In genomic region chr19:50178320-50178719, GRCh38 we compare ENCODE assay signal across 33 cellular contexts. TPM values are rescaled to one million over a fixed set of nuclear protein-coding genes. Genes with fewer than 3 reads are reported as not detected.
DNase-seq lines count a peak whose midpoint lies in the region; ATAC-seq, FAIRE-seq and TF ChIP-seq lines count a peak whose summit lies in the region.
"Had no signal": no experiment of that assay in that cellular context is flagged by ENCODE, and none has a peak within 500 bp of the region (broad histone marks: within the 10 kb centered on the region; RNA-seq: fewer than 3 reads in every experiment).

No MANE protein-coding gene starts in this region.

- ATAC-seq in GM12878 (peak; percentile 64), HG02759 (IDR thresholded peaks at IDR 0.05; ENCODE audit: unreplicated experiment) (no peak)
- ATAC-seq: A549, body of pancreas, gastrocnemius medialis had no signal

- H3K27me3 ChIP-seq in BLaER1 treated with 17β-estradiol and CSF1 and Interleukin-3, amounts not matched to agents 10 nM and 100 nM = no peaks in the 10 kb centered on the region
- no peaks in the 10 kb centered on the region for H3K27me3 ChIP-seq in GM12878 (replicated peaks in 1 of 2; ENCODE audit: control insufficient read depth in 2 of 2, insufficient read depth in 2 of 2, low read length in 1 of 2)
- H3K27me3 ChIP-seq: body of pancreas, gastrocnemius medialis, testis, uterus had no signal

- no peaks in the 10 kb centered on the region for H3K36me3 ChIP-seq in BLaER1 treated with 17β-estradiol and CSF1 and Interleukin-3, amounts not matched to agents 10 nM and 100 nM
- H3K36me3 ChIP-seq in GM12878 (ENCODE audit: control insufficient read depth in 2 of 2, insufficient read depth in 2 of 2, low read length in 1 of 2) = no peaks in the 10 kb centered on the region
- H3K36me3 ChIP-seq: gastrocnemius medialis, uterus had no signal

- no peak for TF ChIP-seq EP300 in GM12878 (IDR thresholded peaks at IDR 0.05; ENCODE audit: borderline replicate concordance in 1 of 2, control insufficient read depth in 1 of 2, low read depth in 2 of 2, low read length in 2 of 2)

- RAD21 ChIA-PET in GM12878 (lab: Charles Lee; ENCODE audit: unreplicated experiment) = interaction anchor here (0.7 to 1.4 kb wide), 2 partner anchors 12 to 143 kb away, joined by 4 to 8 read pairs; no protein-coding TSS in a partner anchor

- H3K4me3 ChIP-seq in BLaER1 treated with 17β-estradiol and CSF1 and Interleukin-3, amounts not matched to agents 10 nM and 100 nM = no peak overlapping the region
- no peak overlapping the region for H3K4me3 ChIP-seq in GM12878
- H3K4me3 ChIP-seq: A549, body of pancreas, dorsolateral prefrontal cortex, gastrocnemius medialis, lung, testis, uterus had no signal

- H3K79me2 ChIP-seq in GM12878 (ENCODE audit: control insufficient read depth, insufficient read depth, low read length) = no peaks in the 10 kb centered on the region
- H3K79me2 ChIP-seq: parathyroid adenoma had no signal

- TF ChIP-seq CTCF in GM12878 (IDR thresholded peaks at IDR 0.05 in 2 of 3, conservative IDR thresholded peaks at IDR 0.05 in 1 of 3; ENCODE audit: control insufficient read depth in 2 of 3, extremely low read depth in 1 of 3, insufficient read depth in 1 of 3, low read depth in 3 of 3, low read length in 3 of 3) = no peak
- no peak for TF ChIP-seq CTCF in nephron (IDR thresholded peaks at IDR 0.05; ENCODE audit: unreplicated experiment in 3 of 3)

- in situ Hi-C loops in GM12878 (cut with MboI) = no loop called here

- no peak for TF ChIP-seq RAD21 in GM12878 (IDR thresholded peaks at IDR 0.05; ENCODE audit: insufficient read depth, low read depth, low read length)

- H3K36me3 Mint-ChIP-seq in nephron (ENCODE audit: low read depth) = no peaks in the 10 kb centered on the region
- H3K36me3 Mint-ChIP-seq in activated T-cell treated with anti-CD3 and anti-CD28 coated beads, Interleukin-2, amount 50 U/mL, for 24 hours (ENCODE audit: low read depth) = no peaks in the 10 kb centered on the region

- intact Hi-C loops in GM12878 (cut with micrococcal nuclease; ENCODE audit: unreplicated experiment) = no loop called here

- H2AFZ ChIP-seq in GM12878 (ENCODE audit: control insufficient read depth, low read depth, low read length) = peak overlapping the region; percentile 55
- H2AFZ ChIP-seq: parathyroid adenoma had no signal

- 22% methylated on average over 1 of the region's 1 CpG for WGBS in GM12878 (ENCODE audit: insufficient coverage, insufficient replicate concordance, low lambda C conversion rate, missing lambda C conversion rate)

- H3K4me3 Mint-ChIP-seq in nephron = no peak overlapping the region
- H3K4me3 Mint-ChIP-seq in activated T-cell treated with anti-CD3 and anti-CD28 coated beads, Interleukin-2, amount 50 U/mL, for 24 hours = no peak overlapping the region
- H3K4me3 Mint-ChIP-seq: CD4-positive, alpha-beta T cell; central memory CD8-positive, alpha-beta T cell; neural crest cell; stimulated activated naive CD8-positive, alpha-beta T cell treated with anti-CD3 and anti-CD28 coated beads, Interleukin-15, Interleukin-2, amounts not matched to agents 100 ng/mL and 50 ng/mL, for 24 hours had no signal

- H3K9me3 Mint-ChIP-seq in nephron = no peaks in the 10 kb centered on the region
- H3K9me3 Mint-ChIP-seq in activated T-cell treated with anti-CD3 and anti-CD28 coated beads, Interleukin-2, amount 50 U/mL, for 24 hours = no peaks in the 10 kb centered on the region
- H3K9me3 Mint-ChIP-seq: activated T-helper 2 cell treated with anti-CD3 and anti-CD28 coated beads, Interferon-gamma antibody, Interleukin-2, Interleukin-4, amounts not matched to agents 10 μg/mL and 5 μg/mL and 100 μg/mL, durations not matched to agents 14 hours and 24 hours and 36 hours; CD4-positive, alpha-beta T cell; central memory CD8-positive, alpha-beta T cell; neural crest cell had no signal

- no peaks in the 10 kb centered on the region for H4K20me1 ChIP-seq in BLaER1 treated with 17β-estradiol and CSF1 and Interleukin-3, amounts not matched to agents 10 nM and 100 nM
- H4K20me1 ChIP-seq in GM12878 (ENCODE audit: control insufficient read depth, insufficient read depth) = no peaks in the 10 kb centered on the region

- peak overlapping the region in 7 of 11 experiments; percentile 34 to 64 (median 53); a peak in 12 of 22 replicates for H3K27ac ChIP-seq in BLaER1 treated with 17β-estradiol and CSF1 and Interleukin-3, amounts not matched to agents 10 nM and 100 nM
- H3K27ac ChIP-seq in GM12878 (ENCODE audit: control insufficient read depth, insufficient read depth) = peak overlapping the region; percentile 87
- H3K27ac ChIP-seq: A549, dorsolateral prefrontal cortex, gastrocnemius medialis, parathyroid adenoma, testis, uterus had no signal

- POLR2A ChIA-PET in GM12878 (lab: Charles Lee) = interaction anchor here (0.7 kb wide), 1 partner anchor 271 kb away, joined by 3 read pairs; no protein-coding TSS in a partner anchor

- FAIRE-seq in GM12878 (lab: Jason Lieb, UNC) = no peak
- FAIRE-seq: A549, D721Med had no signal

- H3K27me3 Mint-ChIP-seq in nephron (ENCODE audit: low read depth) = peaks cover 16% of the 10 kb centered on the region
- peaks cover 34% of the 10 kb centered on the region for H3K27me3 Mint-ChIP-seq in activated T-cell treated with anti-CD3 and anti-CD28 coated beads, Interleukin-2, amount 50 U/mL, for 24 hours

- H3K9ac ChIP-seq in BLaER1 treated with 17β-estradiol and CSF1 and Interleukin-3, amounts not matched to agents 10 nM and 100 nM = peak overlapping the region in 5 of 11 experiments; percentile 30 to 55 (median 35); a peak in 7 of 22 replicates
- H3K9ac ChIP-seq in GM12878 (ENCODE audit: control insufficient read depth, insufficient read depth, low read length) = peak overlapping the region; percentile 62
- H3K9ac ChIP-seq: parathyroid adenoma had no signal

- peak; percentile 50 for DNase-seq in NAMALWA (ENCODE audit: low spot score)
- DNase-seq in GM12878 (ENCODE audit: low read depth, low spot score) = no peak
- no peak for DNase-seq in NCI-H1417 treated with DMSO at 0.1 percent for 48 hours (lab: John Stamatoyannopoulos, UW)
- no peak for DNase-seq in activated T-cell treated with anti-CD3 and anti-CD28 coated beads, Interleukin-2, amount 50 U/mL, for 24 hours
- DNase-seq in NCI-H345 treated with DMSO at 0.1 percent for 48 hours (lab: John Stamatoyannopoulos, UW; ENCODE audit: unreplicated experiment) = no peak
- DNase-seq: activated naive CD4-positive, alpha-beta T cell treated with anti-CD3 and anti-CD28 coated beads, Interleukin-2, amount 50 U/mL, for 16 hours; body of pancreas; CD4-positive, alpha-beta T cell; DND-41; dorsolateral prefrontal cortex; gastrocnemius medialis; NCI-H1048; NCI-H1694 treated with DMSO at 0.1 percent for 48 hours; NCI-H446 treated with DMSO at 0.1 percent for 48 hours; NCI-H82; stimulated activated CD4-positive, alpha-beta T cell treated with anti-CD3 and anti-CD28 coated beads, Interleukin-2, amount 100 ng/mL, for 24 hours; testis; uterus had no signal

- SMC1A ChIA-PET in GM12878 (lab: Charles Lee; ENCODE audit: uncharacterized antibody, unreplicated experiment) = interaction anchor here (0.7 to 1.4 kb wide), 2 partner anchors 12 to 165 kb away, joined by 3 to 4 read pairs; no protein-coding TSS in a partner anchor

- no peak for TF ChIP-seq POLR2A in GM12878 (IDR thresholded peaks at IDR 0.05; ENCODE audit: low read depth, low read length)

- H3K27ac Mint-ChIP-seq in nephron = peak overlapping the region; percentile 30 to 89 (median 86)
- H3K27ac Mint-ChIP-seq in activated T-cell treated with anti-CD3 and anti-CD28 coated beads, Interleukin-2, amount 50 U/mL, for 24 hours = no peak overlapping the region
- H3K27ac Mint-ChIP-seq: activated T-helper 2 cell treated with anti-CD3 and anti-CD28 coated beads, Interferon-gamma antibody, Interleukin-2, Interleukin-4, amounts not matched to agents 10 μg/mL and 5 μg/mL and 100 μg/mL, durations not matched to agents 14 hours and 24 hours and 36 hours; CD4-positive, alpha-beta T cell; stimulated activated naive CD8-positive, alpha-beta T cell treated with anti-CD3 and anti-CD28 coated beads, Interleukin-15, Interleukin-2, amounts not matched to agents 100 ng/mL and 50 ng/mL, for 24 hours had no signal

- H3K4me1 ChIP-seq in BLaER1 treated with 17β-estradiol and CSF1 and Interleukin-3, amounts not matched to agents 10 nM and 100 nM = peaks cover 10 to 19% (median 16%) of the 10 kb centered on the region in 10 experiments
- peaks cover 6% of the 10 kb centered on the region for H3K4me1 ChIP-seq in GM12878 (ENCODE audit: control insufficient read depth, insufficient read depth, low read length)
- H3K4me1 ChIP-seq: gastrocnemius medialis, testis, uterus had no signal

- CTCF ChIA-PET in GM12878 (lab: Yijun Ruan, JAX) = interaction anchor here (0.8 to 1.3 kb wide), 2 partner anchors 42 to 80 kb away, joined by 3 to 6 read pairs; no protein-coding TSS in a partner anchor

- no TSS peak for BruUV-seq in GM12878 (replicated peaks; lab: Mats Ljungman, UMichigan)

- peak overlapping the region; percentile 20 to 79 (median 58); a peak in 19 of 22 replicates for H3K4me2 ChIP-seq in BLaER1 treated with 17β-estradiol and CSF1 and Interleukin-3, amounts not matched to agents 10 nM and 100 nM
- peak overlapping the region; percentile 69 for H3K4me2 ChIP-seq in GM12878 (ENCODE audit: control insufficient read depth, insufficient read depth)
- H3K4me2 ChIP-seq: A549 had no signal

- peaks cover 0 to 11% (median 0%) of the 10 kb centered on the region in 11 experiments; a peak in 6 of 22 replicates for H3K9me3 ChIP-seq in BLaER1 treated with 17β-estradiol and CSF1 and Interleukin-3, amounts not matched to agents 10 nM and 100 nM (replicated peaks in 1 of 11)
- peaks cover 3% of the 10 kb centered on the region; the same call in 2 of the 3 replicates for H3K9me3 ChIP-seq in GM12878 (replicated peaks; ENCODE audit: control insufficient read depth, insufficient read depth, low read length)
- H3K9me3 ChIP-seq: A549, body of pancreas, gastrocnemius medialis, testis, uterus had no signal

- peaks cover 14% of the 10 kb centered on the region for H3K4me1 Mint-ChIP-seq in nephron
- peaks cover 1% of the 10 kb centered on the region for H3K4me1 Mint-ChIP-seq in activated T-cell treated with anti-CD3 and anti-CD28 coated beads, Interleukin-2, amount 50 U/mL, for 24 hours (ENCODE audit: low read depth)
- H3K4me1 Mint-ChIP-seq: central memory CD8-positive, alpha-beta T cell; neural crest cell had no signal

RNA-seq across cellular contexts. Expression of gene IZUMO2, which starts 15.2 kb away (rescaled TPM):
- total RNA-seq in GM12878 (2013; cell fraction: nucleolus; rRNA removed) = not detected in 2 replicates
- total RNA-seq in GM12878 (2014; rRNA removed) = not detected in 2 replicates
- total RNA-seq in GM12878 (2014; rRNA removed; fragmentation: Illumina TruSeq; extraction: Trizol) = not detected in 2 replicates
- not detected in 2 replicates for total RNA-seq in GM12878 (2021)
- polyA plus RNA-seq in GM12878 (2011; ENCODE audit: low read depth) = not detected
- polyA plus RNA-seq in GM12878 (2011; rRNA removed) = 0.16 TPM in 1 of 2 replicates, not detected in the other
- 0.12 TPM in 1 of 2 replicates, not detected in the other for polyA plus RNA-seq in GM12878 (2011; cell fraction: cytosol; rRNA removed)
- polyA plus RNA-seq in GM12878 (2011; cell fraction: nucleus; rRNA removed) = not detected in 2 replicates
- polyA plus RNA-seq in GM12878 (2012) = not detected in 2 replicates
- polyA plus RNA-seq in GM12878 (2014; fragmentation: Illumina TruSeq; extraction: Trizol) = not detected in 2 replicates
- not detected for polyA plus RNA-seq in GM12878 (2014; fragmentation: Nextera tagmentation; extraction: Ambion mirVana)
- polyA plus RNA-seq in GM12878 (2014; rRNA removed) = not detected in 2 replicates
- polyA plus RNA-seq in GM12878 (2016; fragmentation: Nextera tagmentation; extraction: Ambion mirVana) = not detected
- not detected in 2 replicates for polyA minus RNA-seq in GM12878 (2011; rRNA and poly(A)+ RNA removed)
- polyA minus RNA-seq in GM12878 (2011; cell fraction: cytosol; rRNA and poly(A)+ RNA removed) = not detected in 2 replicates
- polyA minus RNA-seq in GM12878 (2011; cell fraction: nucleus; rRNA and poly(A)+ RNA removed) = not detected in 2 replicates
- total RNA-seq: activated T-helper 2 cell treated with anti-CD3 and anti-CD28 coated beads, Interferon-gamma antibody, Interleukin-2, Interleukin-4, amounts not matched to agents 10 μg/mL and 5 μg/mL and 100 μg/mL, durations not matched to agents 14 hours and 24 hours and 36 hours; body of pancreas; CD4-positive, alpha-beta T cell; gastrocnemius medialis; H4; LHCN-M2; mucosa of gallbladder; neural crest cell; T-helper 2 cell treated with Interferon-gamma antibody and Interleukin-4, amounts not matched to agents 100 ng/mL and 5 ng/mL, for 36 hours; uterus had no signal
- polyA plus RNA-seq: A549 had no signal

RNA-seq across cellular contexts. Expression of gene MYH14, which starts 25.1 kb away (rescaled TPM):
- total RNA-seq in GM12878 (2013; cell fraction: nucleolus; rRNA removed) = 0.08 TPM in 1 of 2 replicates, not detected in the other
- total RNA-seq in GM12878 (2014; rRNA removed) (0.06 and 0.22 TPM in 2 replicates), GM12878 (2014; rRNA removed; fragmentation: Illumina TruSeq; extraction: Trizol) (0.05 and 0.09 TPM in 2 replicates), GM12878 (2021) (0.27 and 0.69 TPM in 2 replicates)
- 0.07 TPM for polyA plus RNA-seq in GM12878 (2011; ENCODE audit: low read depth)
- polyA plus RNA-seq in GM12878 (2011; rRNA removed) (0.09 and 0.19 TPM in 2 replicates), GM12878 (2014; fragmentation: Illumina TruSeq; extraction: Trizol) (0.12 TPM in 1 of 2 replicates, not detected in the other), GM12878 (2014; fragmentation: Nextera tagmentation; extraction: Ambion mirVana) (not detected), GM12878 (2014; rRNA removed) (0.23 and 0.29 TPM in 2 replicates), GM12878 (2016; fragmentation: Nextera tagmentation; extraction: Ambion mirVana) (not detected)
- polyA plus RNA-seq in GM12878 (2011; cell fraction: cytosol; rRNA removed) = 0.23 and 0.27 TPM in 2 replicates
- polyA plus RNA-seq in GM12878 (2011; cell fraction: nucleus; rRNA removed) = 0.19 and 0.38 TPM in 2 replicates
- polyA plus RNA-seq in GM12878 (2012) = 0.20 and 0.32 TPM in 2 replicates
- polyA minus RNA-seq in GM12878 (2011; rRNA and poly(A)+ RNA removed) = 0.57 and 0.80 TPM in 2 replicates
- polyA minus RNA-seq in GM12878 (2011; cell fraction: cytosol; rRNA and poly(A)+ RNA removed) = 0.31 TPM in 1 of 2 replicates, not detected in the other
- 0.24 and 0.29 TPM in 2 replicates for polyA minus RNA-seq in GM12878 (2011; cell fraction: nucleus; rRNA and poly(A)+ RNA removed)
- total RNA-seq: activated T-helper 2 cell treated with anti-CD3 and anti-CD28 coated beads, Interferon-gamma antibody, Interleukin-2, Interleukin-4, amounts not matched to agents 10 μg/mL and 5 μg/mL and 100 μg/mL, durations not matched to agents 14 hours and 24 hours and 36 hours; CD4-positive, alpha-beta T cell; LHCN-M2; T-helper 2 cell treated with Interferon-gamma antibody and Interleukin-4, amounts not matched to agents 100 ng/mL and 5 ng/mL, for 36 hours had no signal
